11 cellular contexts compared by ENCODE assay signal in genomic region chr12:47218191-47218654, GRCh38.
A peak's percentile ranks its signal among the peaks of the same experiment; 100 is the strongest.
DNase-seq lines count a peak whose midpoint lies in the region; ATAC-seq and TF ChIP-seq lines count a peak whose summit lies in the region.
"Had no signal": no experiment of that assay in that cellular context is flagged by ENCODE, and none has a peak within 500 bp of the region (broad histone marks: within the 10 kb centered on the region; RNA-seq: fewer than 3 reads in every experiment).

No MANE protein-coding gene starts in this region.

- H2BK15ac ChIP-seq in IMR-90 (ENCODE audit: low read depth, low read length): no peak overlapping the region

- no peak overlapping the region for H4K8ac ChIP-seq in IMR-90 (ENCODE audit: low read depth in 2 of 2, low read length in 2 of 2)

- no peaks in the 10 kb centered on the region; a peak in 1 of 4 replicates for H3K79me1 ChIP-seq in IMR-90 (ENCODE audit: low read depth in 1 of 2, low read length in 2 of 2)

- H2AK5ac ChIP-seq in IMR-90 (ENCODE audit: low read depth, low read length): peak overlapping the region; percentile 78; the same call in 1 of the 2 replicates

- no peak overlapping the region for H3K14ac ChIP-seq in IMR-90 (replicated peaks; ENCODE audit: low read depth, low read length)

- H3K4me1 ChIP-seq in IMR-90 (ENCODE audit: control insufficient read depth, insufficient read depth, low read length): peaks cover 2% of the 10 kb centered on the region
- peaks cover 0 to 22% (median 9%) of the 10 kb centered on the region in 4 donors for H3K4me1 ChIP-seq in right lobe of liver

- H3K9me3 ChIP-seq in IMR-90 (ENCODE audit: control insufficient read depth, insufficient read depth, low read length) (no peaks in the 10 kb centered on the region), right lobe of liver (no peaks in the 10 kb centered on the region)

- H3K27me3 Mint-ChIP-seq in activated naive CD4-positive, alpha-beta T cell treated with anti-CD3 and anti-CD28 coated beads, Interleukin-2, amount 50 U/mL, for 24 hours: no peaks in the 10 kb centered on the region

- H3K4me3 ChIP-seq in IMR-90 (ENCODE audit: insufficient read depth, low read depth, low read length) (no peak overlapping the region), right lobe of liver (no peak overlapping the region)
- H3K4me3 ChIP-seq: SK-N-MC had no signal

- CTCF ChIA-PET in IMR-90 (lab: Yijun Ruan, JAX): interaction anchor here (0.6 kb wide), 2 partner anchors 8 to 1605 kb away, joined by 3 to 4 read pairs; no protein-coding TSS in a partner anchor

- H3K9ac ChIP-seq in IMR-90 (ENCODE audit: low read depth, low read length): no peak overlapping the region

- no peak overlapping the region for H2AK9ac ChIP-seq in IMR-90 (replicated peaks; ENCODE audit: low read depth, low read length, poor library complexity)

- peaks cover 37% of the 10 kb centered on the region for H3K4me1 Mint-ChIP-seq in activated naive CD4-positive, alpha-beta T cell treated with anti-CD3 and anti-CD28 coated beads, Interleukin-2, amount 50 U/mL, for 24 hours

- no peak overlapping the region; the same call in 1 of the 2 replicates for H4K5ac ChIP-seq in IMR-90 (ENCODE audit: low read depth, low read length)

- peaks cover 56% of the 10 kb centered on the region for H3K36me3 Mint-ChIP-seq in activated naive CD4-positive, alpha-beta T cell treated with anti-CD3 and anti-CD28 coated beads, Interleukin-2, amount 50 U/mL, for 24 hours

- DNase-seq in activated CD8-positive, alpha-beta memory T cell treated with anti-CD3 and anti-CD28 coated beads for 24 hours: peak; percentile 80
- no peak for DNase-seq in activated CD8-positive, alpha-beta memory T cell treated with anti-CD3 and anti-CD28 coated beads, Interleukin-2, amount 50 U/mL, for 48 hours
- DNase-seq in IMR-90 (no peak), right lobe of liver (no peak)
- peak; percentile 32 for DNase-seq in stimulated activated naive CD4-positive, alpha-beta T cell treated with Interleukin-2 at 50 U/mL for 16 hours (lab: John Stamatoyannopoulos, UW)
- DNase-seq: midbrain, NCI-H187 treated with DMSO at 0.1 percent for 48 hours had no signal

- H3K36me3 ChIP-seq in IMR-90 (ENCODE audit: control insufficient read depth, insufficient read depth, low read length) (no peaks in the 10 kb centered on the region), right lobe of liver (no peaks in the 10 kb centered on the region)

- H3K23ac ChIP-seq in IMR-90 (ENCODE audit: low read depth, low read length): no peak overlapping the region

- H3K4me3 Mint-ChIP-seq in activated naive CD4-positive, alpha-beta T cell treated with anti-CD3 and anti-CD28 coated beads, Interleukin-2, amount 50 U/mL, for 24 hours: peak overlapping the region; percentile 97

- TF ChIP-seq CTCF in IMR-90 (conservative IDR thresholded peaks at IDR 0.05; ENCODE audit: low read depth, low read length) (no peak), right lobe of liver (IDR thresholded peaks at IDR 0.05) (no peak)

- H3K27ac ChIP-seq in IMR-90 (ENCODE audit: insufficient read depth, low read length): no peak overlapping the region
- H3K27ac ChIP-seq in right lobe of liver: no peak overlapping the region
- H3K27ac ChIP-seq: SK-N-MC had no signal

- peaks cover 7% of the 10 kb centered on the region; the same call in 1 of the 2 replicates for H3K9me1 ChIP-seq in IMR-90 (ENCODE audit: insufficient read depth, low read length)

- TF ChIP-seq RAD21 in IMR-90 (IDR thresholded peaks at IDR 0.05; ENCODE audit: low read length): no peak

- no TSS peak for BruUV-seq in IMR-90 (replicated peaks; lab: Mats Ljungman, UMichigan)

- dilution Hi-C loops in IMR-90 (cut with HindIII; ENCODE audit: low sequenced_read_pairs, unreplicated experiment): no loop called here

- TF ChIP-seq POLR2A in IMR-90 (IDR thresholded peaks at IDR 0.05; ENCODE audit: low read depth, low read length) (no peak), right lobe of liver (IDR thresholded peaks at IDR 0.05) (no peak)

- WGBS in IMR-90 (ENCODE audit: extremely low coverage in 2 of 2, insufficient read length in 1 of 2), 2 experiments: 100% methylated on average over 1 of the region's 8 CpGs; no CpG with 5 or more reads in 1 of the 2 experiments
- WGBS in right lobe of liver (ENCODE audit: insufficient coverage, low coverage, low lambda C conversion rate, missing lambda C conversion rate): 69% methylated on average over 5 of the region's 8 CpGs

- H2AFZ ChIP-seq in IMR-90 (replicated peaks; ENCODE audit: low read length, poor library complexity): no peak overlapping the region

- no peak overlapping the region for H4K91ac ChIP-seq in IMR-90 (ENCODE audit: insufficient read depth, low read depth, low read length)

- H3K9me3 Mint-ChIP-seq in activated naive CD4-positive, alpha-beta T cell treated with anti-CD3 and anti-CD28 coated beads, Interleukin-2, amount 50 U/mL, for 24 hours: no peaks in the 10 kb centered on the region

- no peak overlapping the region for H2BK5ac ChIP-seq in IMR-90 (ENCODE audit: low read depth, low read length, poor library complexity, severe bottlenecking)

- H3K27me3 ChIP-seq in IMR-90 (ENCODE audit: control insufficient read depth, insufficient read depth, low read length) (no peaks in the 10 kb centered on the region), right lobe of liver (no peaks in the 10 kb centered on the region)

- H3K4ac ChIP-seq in IMR-90 (ENCODE audit: low read depth, low read length): peak overlapping the region; percentile 40

- peak overlapping the region; percentile 46; the same call in 1 of the 2 replicates for H2BK20ac ChIP-seq in IMR-90 (ENCODE audit: low read depth, low read length)

- POLR2A ChIA-PET in IMR-90 (lab: Charles Lee; ENCODE audit: unreplicated experiment): no interaction called here

- H4K20me1 ChIP-seq in IMR-90 (ENCODE audit: insufficient read depth, low read length): no peaks in the 10 kb centered on the region

- in situ Hi-C loops in IMR-90 (cut with MboI; ENCODE audit: low sequenced_read_pairs): no loop called here

- intact Hi-C loops in IMR-90 (cut with micrococcal nuclease): no loop called here
- intact Hi-C loops in right lobe of liver (cut with DNase I): no loop called here

- ATAC-seq in IMR-90 (ENCODE audit: low read depth) (no peak), GM21737 (IDR thresholded peaks at IDR 0.05; ENCODE audit: unreplicated experiment) (no peak), right lobe of liver (no peak), HG02840 (IDR thresholded peaks at IDR 0.05; ENCODE audit: low FRiP score, unreplicated experiment) (no peak)

- peak overlapping the region; percentile 98 for H3K27ac Mint-ChIP-seq in activated naive CD4-positive, alpha-beta T cell treated with anti-CD3 and anti-CD28 coated beads, Interleukin-2, amount 50 U/mL, for 24 hours

- no peak overlapping the region for H3K18ac ChIP-seq in IMR-90 (ENCODE audit: low read depth, low read length)

- H3K4me2 ChIP-seq in IMR-90 (ENCODE audit: low read depth, low read length): no peak overlapping the region

- H3K56ac ChIP-seq in IMR-90 (ENCODE audit: extremely low read depth, insufficient read depth, low read length): no peak overlapping the region

- peak overlapping the region; percentile 27 for H2BK120ac ChIP-seq in IMR-90 (ENCODE audit: low read depth, low read length)

TF ChIP-seq in IMR-90, 13 proteins besides CTCF, POLR2A, EP300 and RAD21:
- TF ChIP-seq USF2 (IDR thresholded peaks at IDR 0.05; ENCODE audit: low read depth, low read length) (no peak), MAFK (IDR thresholded peaks at IDR 0.05; ENCODE audit: low read depth, low read length) (no peak), ELK1 (IDR thresholded peaks at IDR 0.05; ENCODE audit: borderline replicate concordance, low read depth, low read length) (no peak), NFE2L2 (IDR thresholded peaks at IDR 0.05; ENCODE audit: low read depth, low read length) (no peak), RFX5 (IDR thresholded peaks at IDR 0.05; ENCODE audit: low read depth, low read length) (no peak)

Comparison
In these comparisons a context has a peak if more than half of its experiments do, and no peak if none do; other contexts are left out.
1. DNase-seq: peak in activated CD8-positive, alpha-beta memory T cell treated with anti-CD3 and anti-CD28 coated beads for 24 hours (single experiment) and stimulated activated naive CD4-positive, alpha-beta T cell treated with Interleukin-2 at 50 U/mL for 16 hours (single experiment); none in activated CD8-positive, alpha-beta memory T cell treated with anti-CD3 and anti-CD28 coated beads, Interleukin-2, amount 50 U/mL, for 48 hours (single experiment), IMR-90 (single experiment) and right lobe of liver (0 of 3).